8 cellular contexts compared by ENCODE assay signal in the genomic region with DNA sequence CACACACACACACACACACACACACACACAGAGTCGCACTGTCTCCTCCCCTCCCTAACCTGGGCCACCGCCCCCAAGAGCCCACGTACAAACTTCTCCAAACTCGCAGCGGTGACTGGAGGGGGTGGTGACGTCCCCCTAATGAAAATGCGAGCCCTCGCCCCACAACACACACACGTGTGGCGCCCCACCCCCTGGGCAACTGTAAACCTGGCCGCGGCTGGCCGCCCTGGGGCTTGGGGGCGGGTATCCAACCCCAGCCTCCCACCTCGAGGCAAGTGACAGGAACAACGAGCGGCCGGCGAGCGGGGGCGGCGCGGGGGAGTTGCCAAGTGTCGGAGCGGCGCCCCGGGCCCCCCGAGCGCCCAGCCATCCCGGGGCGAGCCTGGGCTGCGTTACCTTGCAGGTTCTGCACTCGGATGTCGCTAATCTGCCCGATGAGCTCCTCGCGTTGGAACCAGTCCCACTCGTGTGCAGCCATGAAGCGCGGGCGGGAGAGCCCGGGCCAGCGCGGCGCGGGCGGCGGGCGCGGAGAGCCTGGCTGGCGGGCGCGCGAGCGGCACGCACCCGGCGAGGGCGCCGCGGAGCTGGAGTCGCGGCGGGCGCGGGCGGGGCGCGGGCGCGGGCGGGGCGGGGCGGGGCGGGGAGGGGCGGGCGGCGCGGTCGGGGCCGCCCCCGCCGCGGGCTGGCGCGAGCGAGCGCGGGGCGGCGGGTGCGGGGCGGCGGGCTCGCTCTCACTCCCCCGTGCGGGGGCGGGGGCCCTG. TPM values are rescaled to one million over a fixed set of nuclear protein-coding genes. Genes with fewer than 3 reads are reported as not detected.
DNase-seq lines count a peak whose midpoint lies in the region; ATAC-seq and TF ChIP-seq lines count a peak whose summit lies in the region.

A gene with protein sequence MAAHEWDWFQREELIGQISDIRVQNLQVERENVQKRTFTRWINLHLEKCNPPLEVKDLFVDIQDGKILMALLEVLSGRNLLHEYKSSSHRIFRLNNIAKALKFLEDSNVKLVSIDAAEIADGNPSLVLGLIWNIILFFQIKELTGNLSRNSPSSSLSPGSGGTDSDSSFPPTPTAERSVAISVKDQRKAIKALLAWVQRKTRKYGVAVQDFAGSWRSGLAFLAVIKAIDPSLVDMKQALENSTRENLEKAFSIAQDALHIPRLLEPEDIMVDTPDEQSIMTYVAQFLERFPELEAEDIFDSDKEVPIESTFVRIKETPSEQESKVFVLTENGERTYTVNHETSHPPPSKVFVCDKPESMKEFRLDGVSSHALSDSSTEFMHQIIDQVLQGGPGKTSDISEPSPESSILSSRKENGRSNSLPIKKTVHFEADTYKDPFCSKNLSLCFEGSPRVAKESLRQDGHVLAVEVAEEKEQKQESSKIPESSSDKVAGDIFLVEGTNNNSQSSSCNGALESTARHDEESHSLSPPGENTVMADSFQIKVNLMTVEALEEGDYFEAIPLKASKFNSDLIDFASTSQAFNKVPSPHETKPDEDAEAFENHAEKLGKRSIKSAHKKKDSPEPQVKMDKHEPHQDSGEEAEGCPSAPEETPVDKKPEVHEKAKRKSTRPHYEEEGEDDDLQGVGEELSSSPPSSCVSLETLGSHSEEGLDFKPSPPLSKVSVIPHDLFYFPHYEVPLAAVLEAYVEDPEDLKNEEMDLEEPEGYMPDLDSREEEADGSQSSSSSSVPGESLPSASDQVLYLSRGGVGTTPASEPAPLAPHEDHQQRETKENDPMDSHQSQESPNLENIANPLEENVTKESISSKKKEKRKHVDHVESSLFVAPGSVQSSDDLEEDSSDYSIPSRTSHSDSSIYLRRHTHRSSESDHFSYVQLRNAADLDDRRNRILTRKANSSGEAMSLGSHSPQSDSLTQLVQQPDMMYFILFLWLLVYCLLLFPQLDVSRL (minus strand): TSS at position 597 of the 764 bp plus-strand sequence. CDS start 116 bp downstream, at position 481.

- 25% methylated on average over 4 of the region's 98 CpGs for WGBS in mammary epithelial cell (ENCODE audit: low coverage, missing lambda C conversion rate)

- H3K27me3 ChIP-seq in SU-DHL-6 (ENCODE audit: low read length), result no peaks in the 10 kb centered on the region
- no peaks in the 10 kb centered on the region for H3K27me3 ChIP-seq in mammary epithelial cell (ENCODE audit: insufficient read depth, low read length)
- no peaks in the 10 kb centered on the region for H3K27me3 ChIP-seq in kidney epithelial cell (ENCODE audit: control insufficient read depth, insufficient read depth, low read length)

- ATAC-seq in HG03280 (IDR thresholded peaks at IDR 0.05; ENCODE audit: unreplicated experiment), result peak; percentile 48

- H3K4me2 ChIP-seq in SU-DHL-6 (ENCODE audit: low read depth, low read length, poor library complexity, severe bottlenecking) (peak within 1 kb of the TSS; percentile 82), mammary epithelial cell (ENCODE audit: insufficient read depth, low read depth, low read length) (peak within 1 kb of the TSS; percentile 90)

- H3K4me3 ChIP-seq in SU-DHL-6 (ENCODE audit: insufficient read depth, low read length, poor library complexity, severe bottlenecking) (peak within 1 kb of the TSS; percentile 57), mammary epithelial cell (replicated peaks in 1 of 3; ENCODE audit: insufficient read depth in 1 of 3, low read depth in 2 of 3, low read length in 3 of 3) (peak within 1 kb of the TSS; percentile 78 to 85 (median 82)), kidney epithelial cell (ENCODE audit: low read depth, low read length) (peak within 1 kb of the TSS; percentile 68)

- H3K9ac ChIP-seq in SU-DHL-6 (ENCODE audit: low read length) (peak within 1 kb of the TSS; percentile 46), mammary epithelial cell (ENCODE audit: insufficient read depth, low read length) (peak within 1 kb of the TSS; percentile 72)

- dilution Hi-C loops in mammary epithelial cell (cut with HindIII; ENCODE audit: low sequenced_read_pairs), result no loop called here

- no peak for TF ChIP-seq CTCF in SU-DHL-6 (IDR thresholded peaks at IDR 0.05; ENCODE audit: insufficient read depth, low read length, poor library complexity, severe bottlenecking)
- no peak for TF ChIP-seq CTCF in mammary epithelial cell (conservative IDR thresholded peaks at IDR 0.05 in 1 of 2, IDR thresholded peaks at IDR 0.05 in 1 of 2; ENCODE audit: extremely low read depth in 1 of 2, insufficient read depth in 1 of 2, low read depth in 1 of 2, low read length in 2 of 2)
- no peak for TF ChIP-seq CTCF in kidney epithelial cell (IDR thresholded peaks at IDR 0.05; ENCODE audit: insufficient read depth, low read length, poor library complexity, severe bottlenecking)

- no TSS peak for BruUV-seq in mammary epithelial cell (replicated peaks; lab: Mats Ljungman, UMichigan)

- DNase-seq in NCI-H2029 (lab: John Stamatoyannopoulos, UW) (peak; percentile 26), NCI-H2029 treated with DMSO at 0.1 percent for 48 hours (lab: John Stamatoyannopoulos, UW) (no peak), mammary epithelial cell (peak; percentile 52), kidney epithelial cell (ENCODE audit: low read depth) (no peak), HT-29 (ENCODE audit: low spot score) (no peak)
- DNase-seq in stimulated activated CD4-positive, alpha-beta T cell treated with anti-CD3 and anti-CD28 coated beads, Interleukin-2, amount 100 ng/mL, for 48 hours, result peak; percentile 15 to 17

- H3K36me3 ChIP-seq in SU-DHL-6 (ENCODE audit: low read length), result no peaks in the 10 kb centered on the region
- H3K36me3 ChIP-seq in mammary epithelial cell (ENCODE audit: insufficient read depth, low read length), result no peaks in the 10 kb centered on the region
- H3K36me3 ChIP-seq in kidney epithelial cell (ENCODE audit: control insufficient read depth, insufficient read depth, low read length), result no peaks in the 10 kb centered on the region

- H3K9me3 ChIP-seq in SU-DHL-6 (ENCODE audit: insufficient read depth, low read length) (no peaks in the 10 kb centered on the region), mammary epithelial cell (replicated peaks; ENCODE audit: insufficient read depth, low read length) (no peaks in the 10 kb centered on the region)

- H4K20me1 ChIP-seq in SU-DHL-6 (ENCODE audit: low read depth, low read length) (no peaks in the 10 kb centered on the region), mammary epithelial cell (ENCODE audit: insufficient read depth, low read length) (no peaks in the 10 kb centered on the region)

- H2AFZ ChIP-seq in SU-DHL-6 (ENCODE audit: low read depth, low read length, severe bottlenecking), result peak within 1 kb of the TSS; percentile 76
- H2AFZ ChIP-seq in mammary epithelial cell (ENCODE audit: low read depth, low read length), result peak within 1 kb of the TSS; percentile 80

- H3K27ac ChIP-seq in SU-DHL-6 (ENCODE audit: low read depth, low read length), result no peak within 1 kb of the TSS
- H3K27ac ChIP-seq in mammary epithelial cell (ENCODE audit: insufficient read depth, low read depth, low read length), result peak within 1 kb of the TSS; percentile 58

- H3F3A ChIP-seq in SU-DHL-6 (ENCODE audit: insufficient read depth), result no peaks in the 10 kb centered on the region

- intact Hi-C loops in mammary epithelial cell (cut with micrococcal nuclease), result loop anchor here (5.0 kb wide), 2 partner anchors 43 to 93 kb away; no protein-coding TSS in a partner anchor

- no peaks in the 10 kb centered on the region for H3K9me2 ChIP-seq in SU-DHL-6 (replicated peaks; ENCODE audit: insufficient read depth, low read length)

- H3K79me2 ChIP-seq in SU-DHL-6 (ENCODE audit: insufficient read depth, low read length) (no peaks in the 10 kb centered on the region), mammary epithelial cell (ENCODE audit: insufficient read depth, low read length) (peaks cover 43% of the 10 kb centered on the region)

- in situ Hi-C loops in mammary epithelial cell (cut with MboI; ENCODE audit: low sequenced_read_pairs in 2 of 2), result loop anchor here in 1 of 2 donors (10.0 kb wide), 1 partner anchor 55 kb away; no protein-coding TSS in a partner anchor

- CTCF ChIA-PET in mammary epithelial cell (lab: Charles Lee; ENCODE audit: low non-redundant PET), result no interaction called here

- peaks cover 65% of the 10 kb centered on the region for H3K4me1 ChIP-seq in mammary epithelial cell (ENCODE audit: insufficient read depth, low read length)

RNA-seq across cellular contexts. Expression of the gene that starts here (rescaled TPM):
- total RNA-seq in mammary epithelial cell (10 to 100 TPM; 12.2 to 64.3 TPM), kidney epithelial cell (9.5 and 9.8 TPM in 2 replicates)
- 12.0 TPM for polyA plus RNA-seq in mammary epithelial cell
- polyA minus RNA-seq in mammary epithelial cell, result 45.1 TPM
- total RNA-seq in HT-29 (2014; rRNA removed; shearing (Covaris generic)), result 4.4 and 5.3 TPM in 2 replicates

Comparison
In these comparisons a context has a peak if more than half of its experiments do, and no peak if none do; other contexts are left out.
1. DNase-seq: peak in NCI-H2029 (single experiment), mammary epithelial cell (single experiment) and stimulated activated CD4-positive, alpha-beta T cell treated with anti-CD3 and anti-CD28 coated beads, Interleukin-2, amount 100 ng/mL, for 48 hours (2 of 2); none in NCI-H2029 treated with DMSO at 0.1 percent for 48 hours (single experiment), kidney epithelial cell (single experiment) and HT-29 (single experiment).
2. Peak in every context shown above with its lines, with median percentiles within 50 percentile points of each other: H3K4me3 ChIP-seq.